In genomic region chr9:132049900-132050299, GRCh38 we compare ENCODE assay signal across 32 cellular contexts. TPM values are rescaled to one million over a fixed set of nuclear protein-coding genes. Genes with fewer than 3 reads are reported as not detected.
DNase-seq lines count a peak whose midpoint lies in the region; FAIRE-seq and TF ChIP-seq lines count a peak whose summit lies in the region.
"Had no signal": no experiment of that assay in that cellular context is flagged by ENCODE, and none has a peak within 500 bp of the region (broad histone marks: within the 10 kb centered on the region; RNA-seq: fewer than 3 reads in every experiment).

No MANE protein-coding gene starts in this region.

- H4K20me1 ChIP-seq in BLaER1 treated with 17β-estradiol and CSF1 and Interleukin-3, amounts not matched to agents 10 nM and 100 nM, result peaks cover 13 to 95% (median 65%) of the 10 kb centered on the region in 11 experiments; a peak in 21 of 22 replicates

- H3K36me3 ChIP-seq in BLaER1 treated with 17β-estradiol and CSF1 and Interleukin-3, amounts not matched to agents 10 nM and 100 nM, result peaks cover 0 to 7% (median 0%) of the 10 kb centered on the region in 11 experiments; a peak in 1 of 22 replicates
- H3K36me3 ChIP-seq in bronchial epithelial cell (ENCODE audit: control insufficient read depth, insufficient read depth, low read length) (peaks cover 1% of the 10 kb centered on the region), left ventricle myocardium inferior (no peaks in the 10 kb centered on the region), skeletal muscle satellite cell (ENCODE audit: insufficient read depth, low read length) (no peaks in the 10 kb centered on the region)
- H3K36me3 ChIP-seq: HAP-1, MG63 had no signal

- no peak overlapping the region for H3K9ac ChIP-seq in BLaER1 treated with 17β-estradiol and CSF1 and Interleukin-3, amounts not matched to agents 10 nM and 100 nM
- H3K9ac ChIP-seq in skeletal muscle satellite cell (ENCODE audit: low read depth, low read length), result peak overlapping the region; percentile 26

- no peak for FAIRE-seq in bronchial epithelial cell (lab: Jason Lieb, UNC)
- FAIRE-seq: A549, GM12878 had no signal

- peak overlapping the region; percentile 35 to 76 (median 64) for H3K4me2 ChIP-seq in BLaER1 treated with 17β-estradiol and CSF1 and Interleukin-3, amounts not matched to agents 10 nM and 100 nM
- H3K4me2 ChIP-seq in skeletal muscle satellite cell (ENCODE audit: low read length), result no peak overlapping the region
- H3K4me2 ChIP-seq: A549, PC-9 had no signal

- H3K27me3 ChIP-seq in BLaER1 treated with 17β-estradiol and CSF1 and Interleukin-3, amounts not matched to agents 10 nM and 100 nM, result no peaks in the 10 kb centered on the region
- no peaks in the 10 kb centered on the region for H3K27me3 ChIP-seq in bronchial epithelial cell (ENCODE audit: control insufficient read depth, insufficient read depth, low read length)
- no peaks in the 10 kb centered on the region for H3K27me3 ChIP-seq in left ventricle myocardium inferior (ENCODE audit: low read depth)
- H3K27me3 ChIP-seq in skeletal muscle satellite cell (ENCODE audit: control insufficient read depth, insufficient read depth, low read length), result no peaks in the 10 kb centered on the region
- H3K27me3 ChIP-seq: MG63 had no signal

- DNase-seq in bronchial epithelial cell (ENCODE audit: low read depth) (peak; percentile 6), left ventricle myocardium inferior (peak; percentile 33), NCI-H1417 treated with DMSO at 0.1 percent for 48 hours (lab: John Stamatoyannopoulos, UW) (no peak), erythroblast (lab: John Stamatoyannopoulos, UW) (no peak), HuH-7.5 (ENCODE audit: low spot score) (no peak)
- DNase-seq: AML-193; Caco-2; CD8-positive, alpha-beta T cell; DMS79; EL; GDM1; GOT3; HFFc6; IMR-90; KG1; MG63; NCI-H1105 treated with DMSO at 0.1 percent for 48 hours; NCI-H2029; NCI-H446 treated with DMSO at 0.1 percent for 48 hours; NCI-H526; NCI-H82; NK-92 treated with Interleukin-12 subunit alpha and Interleukin-12 subunit beta, amount 100 ng/mL, for 24 hours; PC-9; RPMI8226; SHP77 treated with DMSO at 0.1 percent for 48 hours had no signal

- TF ChIP-seq CTCF in bronchial epithelial cell (IDR thresholded peaks at IDR 0.05; ENCODE audit: insufficient read depth, low read length, severe bottlenecking), result no peak
- no peak for TF ChIP-seq CTCF in left ventricle myocardium inferior (IDR thresholded peaks at IDR 0.05; ENCODE audit: borderline replicate concordance)

- no peaks in the 10 kb centered on the region for H3K9me3 ChIP-seq in BLaER1 treated with 17β-estradiol and CSF1 and Interleukin-3, amounts not matched to agents 10 nM and 100 nM (replicated peaks in 1 of 11)
- H3K9me3 ChIP-seq in left ventricle myocardium inferior (replicated peaks) (no peaks in the 10 kb centered on the region), skeletal muscle satellite cell (replicated peaks; ENCODE audit: low read length) (no peaks in the 10 kb centered on the region)
- H3K9me3 ChIP-seq: A549, Caco-2, HAP-1, MG63 had no signal

- H3K4me1 ChIP-seq in BLaER1 treated with 17β-estradiol and CSF1 and Interleukin-3, amounts not matched to agents 10 nM and 100 nM, result peaks cover 37 to 77% (median 69%) of the 10 kb centered on the region in 10 experiments
- H3K4me1 ChIP-seq in left ventricle myocardium inferior, result peaks cover 14% of the 10 kb centered on the region
- H3K4me1 ChIP-seq in skeletal muscle satellite cell (ENCODE audit: control insufficient read depth, insufficient read depth, low read length), result peaks cover 36% of the 10 kb centered on the region
- H3K4me1 ChIP-seq: Caco-2, HAP-1 had no signal

- H3K4me3 ChIP-seq in BLaER1 treated with 17β-estradiol and CSF1 and Interleukin-3, amounts not matched to agents 10 nM and 100 nM, result no peak overlapping the region
- H3K4me3 ChIP-seq in bronchial epithelial cell (ENCODE audit: low read depth, low read length), result no peak overlapping the region
- H3K4me3 ChIP-seq in left ventricle myocardium inferior, result no peak overlapping the region
- no peak overlapping the region for H3K4me3 ChIP-seq in skeletal muscle satellite cell (ENCODE audit: low read length)
- H3K4me3 ChIP-seq: A549, GM12878, HAP-1, MG63, PC-9, SK-N-MC had no signal

- 0 out of 22 replicates have a peak overlapping the region, but pooled peaks of 1 of the 11 experiments have one; percentile 3 for H3K27ac ChIP-seq in BLaER1 treated with 17β-estradiol and CSF1 and Interleukin-3, amounts not matched to agents 10 nM and 100 nM
- peak overlapping the region; percentile 49 for H3K27ac ChIP-seq in left ventricle myocardium inferior (replicated peaks)
- H3K27ac ChIP-seq: A549, C4-2B, PC-9, SK-N-MC had no signal

- TF ChIP-seq POLR2A in erythroblast (IDR thresholded peaks at IDR 0.05; ENCODE audit: low read length), result no peak

- intact Hi-C loops in left ventricle myocardium inferior (cut with micrococcal nuclease), result no loop called here

RNA-seq across cellular contexts. Expression of gene MED27, which starts 29.8 kb away (rescaled TPM):
- 10.5 and 19.3 TPM in 2 replicates for total RNA-seq in bronchial epithelial cell
- total RNA-seq in left ventricle myocardium inferior, result 16.3 TPM
- total RNA-seq in skeletal muscle satellite cell (2012; rRNA removed), result 26.1 and 32.3 TPM in 2 replicates

Comparison
In these comparisons a context has a peak if more than half of its experiments do, and no peak if none do; other contexts are left out.
1. DNase-seq: peak in bronchial epithelial cell (single experiment) and left ventricle myocardium inferior (single experiment); none in NCI-H1417 treated with DMSO at 0.1 percent for 48 hours (single experiment), erythroblast (0 of 2) and HuH-7.5 (single experiment).